ENCODE assay signal across 24 cellular contexts in genomic region chr3:117892991-117893390, GRCh38.
"Had no signal": no experiment of that assay in that cellular context is flagged by ENCODE, and none has a peak within 500 bp of the region (broad histone marks: within the 10 kb centered on the region; RNA-seq: fewer than 3 reads in every experiment).

No MANE protein-coding gene starts in this region.

- H3K4me1 Mint-ChIP-seq: activated B cell treated with CpG ODN at 0.5 μM for 24 hours; activated naive CD8-positive, alpha-beta T cell treated with anti-CD3 and anti-CD28 coated beads, Interleukin-2, amount 50 U/mL, for 24 hours; memory B cell; naive thymus-derived CD4-positive, alpha-beta T cell; stimulated activated memory B cell treated with anti-CD40 and anti-IgM and Interleukin-4, amounts not matched to agents 10 μg/mL and 1 μg/mL and 100 μg/mL, for 72 hours; T-cell had no signal

- H3K27me3 Mint-ChIP-seq: activated B cell treated with CpG ODN at 0.5 μM for 24 hours; activated CD8-positive, alpha-beta T cell treated with anti-CD3 and anti-CD28 coated beads for 36 hours; activated naive CD8-positive, alpha-beta T cell treated with anti-CD3 and anti-CD28 coated beads, Interleukin-2, amount 50 U/mL, for 24 hours; effector memory CD8-positive, alpha-beta T cell; memory B cell; naive thymus-derived CD4-positive, alpha-beta T cell; stimulated activated memory B cell treated with anti-CD40 and anti-IgM and Interleukin-4, amounts not matched to agents 10 μg/mL and 1 μg/mL and 100 μg/mL, for 72 hours; T-cell had no signal

- H3K27me3 ChIP-seq: ascending aorta, gastroesophageal sphincter, heart right ventricle, right lobe of liver, testis had no signal

- H3K4me3 ChIP-seq: ascending aorta, cardiac muscle cell, gastroesophageal sphincter, heart right ventricle, mucosa of descending colon, right lobe of liver, testis had no signal

- H3K9me3 ChIP-seq: ascending aorta, right lobe of liver, testis had no signal

- H3K79me2 ChIP-seq: parathyroid adenoma had no signal

- H3K9ac ChIP-seq: parathyroid adenoma had no signal

- H3K36me3 ChIP-seq: ascending aorta, cardiac muscle cell, gastroesophageal sphincter, heart right ventricle, right lobe of liver had no signal

- H3K9me3 Mint-ChIP-seq: activated B cell treated with CpG ODN at 0.5 μM for 24 hours; activated T-helper 2 cell treated with anti-CD3 and anti-CD28 coated beads, Interferon-gamma antibody, Interleukin-2, Interleukin-4, amounts not matched to agents 10 μg/mL and 5 μg/mL and 100 μg/mL, durations not matched to agents 14 hours and 24 hours and 36 hours; stimulated activated memory B cell treated with anti-CD40 and anti-IgM and Interleukin-4, amounts not matched to agents 10 μg/mL and 1 μg/mL and 100 μg/mL, for 72 hours; type B pancreatic cell had no signal

- H3K27ac Mint-ChIP-seq: activated B cell treated with CpG ODN at 0.5 μM for 24 hours; activated CD8-positive, alpha-beta T cell treated with anti-CD3 and anti-CD28 coated beads for 36 hours; activated naive CD8-positive, alpha-beta T cell treated with anti-CD3 and anti-CD28 coated beads, Interleukin-2, amount 50 U/mL, for 24 hours; activated T-helper 2 cell treated with anti-CD3 and anti-CD28 coated beads, Interferon-gamma antibody, Interleukin-2, Interleukin-4, amounts not matched to agents 10 μg/mL and 5 μg/mL and 100 μg/mL, durations not matched to agents 14 hours and 24 hours and 36 hours; effector memory CD8-positive, alpha-beta T cell; memory B cell; naive thymus-derived CD4-positive, alpha-beta T cell; stimulated activated memory B cell treated with anti-CD40 and anti-IgM and Interleukin-4, amounts not matched to agents 10 μg/mL and 1 μg/mL and 100 μg/mL, for 72 hours; T-cell; type B pancreatic cell had no signal

- H3K36me3 Mint-ChIP-seq: memory B cell; naive thymus-derived CD4-positive, alpha-beta T cell; stimulated activated memory B cell treated with anti-CD40 and anti-IgM and Interleukin-4, amounts not matched to agents 10 μg/mL and 1 μg/mL and 100 μg/mL, for 72 hours; T-cell had no signal

- DNase-seq: activated B cell treated with CpG ODN at 0.5 μM for 24 hours; activated CD4-positive, alpha-beta T cell treated with anti-CD3 and anti-CD28 coated beads for 48 hours; activated CD8-positive, alpha-beta T cell treated with anti-CD3 and anti-CD28 coated beads for 36 hours; activated naive CD4-positive, alpha-beta T cell treated with Interleukin-2 at 50 U/mL for 16 hours; activated naive CD8-positive, alpha-beta T cell treated with anti-CD3 and anti-CD28 coated beads, Interleukin-2, amount 50 U/mL, for 24 hours; activated T-cell treated with anti-CD3 and anti-CD28 coated beads, Interleukin-2, amount 50 U/mL, for 1 hour; dermis blood vessel endothelial cell; effector memory CD8-positive, alpha-beta T cell; heart right ventricle; mucosa of descending colon; naive thymus-derived CD4-positive, alpha-beta T cell; right lobe of liver; small intestine; stimulated activated CD4-positive, alpha-beta T cell treated with anti-CD3 and anti-CD28 coated beads, Interleukin-4, amount 100 ng/mL, for 24 hours; T-cell; testis had no signal

- H2AFZ ChIP-seq: parathyroid adenoma had no signal

- H3K4me1 ChIP-seq: ascending aorta, heart right ventricle, parathyroid adenoma, right lobe of liver, testis had no signal

- H3K4me3 Mint-ChIP-seq: activated B cell treated with CpG ODN at 0.5 μM for 24 hours; activated CD8-positive, alpha-beta T cell treated with anti-CD3 and anti-CD28 coated beads for 36 hours; activated naive CD8-positive, alpha-beta T cell treated with anti-CD3 and anti-CD28 coated beads, Interleukin-2, amount 50 U/mL, for 24 hours; effector memory CD8-positive, alpha-beta T cell; memory B cell; naive thymus-derived CD4-positive, alpha-beta T cell; stimulated activated memory B cell treated with anti-CD40 and anti-IgM and Interleukin-4, amounts not matched to agents 10 μg/mL and 1 μg/mL and 100 μg/mL, for 72 hours; T-cell; type B pancreatic cell had no signal

- H3K27ac ChIP-seq: ascending aorta, cardiac muscle cell, gastroesophageal sphincter, heart right ventricle, parathyroid adenoma, right lobe of liver, testis had no signal

- ATAC-seq: activated CD8-positive, alpha-beta T cell treated with anti-CD3 and anti-CD28 coated beads for 36 hours; activated naive CD8-positive, alpha-beta T cell treated with anti-CD3 and anti-CD28 coated beads, Interleukin-2, amount 50 U/mL, for 24 hours; effector memory CD8-positive, alpha-beta T cell; gastroesophageal sphincter; mucosa of descending colon; naive thymus-derived CD4-positive, alpha-beta T cell; right lobe of liver; stimulated activated memory B cell treated with anti-CD40 and anti-IgM and Interleukin-4, amounts not matched to agents 10 μg/mL and 1 μg/mL and 100 μg/mL, for 72 hours; T-cell had no signal
